21 cellular contexts compared by ENCODE assay signal in genomic region chr16:3866703-3867431, GRCh38. TPM values are rescaled to one million over a fixed set of nuclear protein-coding genes. Genes with fewer than 3 reads are reported as not detected.
DNase-seq lines count a peak whose midpoint lies in the region; ATAC-seq, FAIRE-seq and TF ChIP-seq lines count a peak whose summit lies in the region.
"Had no signal": no experiment of that assay in that cellular context is flagged by ENCODE, and none has a peak within 500 bp of the region (broad histone marks: within the 10 kb centered on the region; RNA-seq: fewer than 3 reads in every experiment).

No MANE protein-coding gene starts in this region.

- no peak overlapping the region for H3K9ac ChIP-seq in K562 (ENCODE audit: insufficient read depth in 1 of 2, low read depth in 2 of 2, low read length in 2 of 2)

- no peak for TF ChIP-seq RAD21 in K562 (CRISPR knock-in tag; conservative IDR thresholded peaks at IDR 0.05 in 1 of 2, IDR thresholded peaks at IDR 0.05 in 1 of 2)

- TF ChIP-seq EP300 in K562 (IDR thresholded peaks at IDR 0.05; ENCODE audit: low read length), result no peak

- in situ Hi-C loops in K562 (cut with MboI), result no loop called here

- WGBS in K562 (ENCODE audit: insufficient coverage, low coverage, missing lambda C conversion rate), result 80% methylated on average over 4 of the region's 4 CpGs
- 85% methylated on average over 4 of the region's 4 CpGs for WGBS in prostate gland

- H3K36me3 ChIP-seq in CD8-positive, alpha-beta memory T cell (ENCODE audit: insufficient read depth, low read length), result no peaks in the 10 kb centered on the region
- H3K36me3 ChIP-seq in K562 (ENCODE audit: control insufficient read depth, insufficient read depth, low read length), result no peaks in the 10 kb centered on the region
- H3K36me3 ChIP-seq in prostate gland, result no peaks in the 10 kb centered on the region

- H3K79me2 ChIP-seq in K562 (ENCODE audit: control insufficient read depth, insufficient read depth, low read length), result peaks cover 100% of the 10 kb centered on the region

- no peak for DNase-seq in activated naive CD4-positive, alpha-beta T cell treated with anti-CD3 and anti-CD28 coated beads, Interleukin-2, amount 50 U/mL, for 16 hours
- no peak for DNase-seq in CD8-positive, alpha-beta memory T cell
- DNase-seq in K562 (ENCODE audit: extremely low read depth in 1 of 4, low spot score in 3 of 4), result no peak
- no peak for DNase-seq in osteocyte (ENCODE audit: extremely low spot score, unreplicated experiment)
- no peak for DNase-seq in mesothelial cell of epicardium (ENCODE audit: low spot score in 2 of 2, unreplicated experiment in 2 of 2)
- DNase-seq in prostate gland (ENCODE audit: low spot score), result no peak
- DNase-seq in CD14-positive monocyte (ENCODE audit: low spot score), result no peak
- DNase-seq: DND-41, H9, KG1, NCI-H1417 treated with DMSO at 0.1 percent for 48 hours, NCI-H2029, NCI-H2171, NCI-H446 treated with DMSO at 0.1 percent for 48 hours, OCI-M1, SHP77 treated with DMSO at 0.1 percent for 48 hours had no signal

- no peak overlapping the region for H3K27ac ChIP-seq in CD8-positive, alpha-beta memory T cell (ENCODE audit: low read depth, low read length)
- H3K27ac ChIP-seq in K562 (ENCODE audit: extremely low read depth, low read depth, low read length), result no peak overlapping the region
- H3K27ac ChIP-seq in prostate gland, result no peak overlapping the region
- H3K27ac ChIP-seq: C4-2B, HL-60 had no signal

- H4K20me1 ChIP-seq in K562 (replicated peaks; ENCODE audit: control insufficient read depth, insufficient read depth, low read length), result peaks cover 33% of the 10 kb centered on the region

- no peaks in the 10 kb centered on the region for H3K9me3 ChIP-seq in CD8-positive, alpha-beta memory T cell (ENCODE audit: low read length)
- H3K9me3 ChIP-seq in K562 (replicated peaks; ENCODE audit: control insufficient read depth, insufficient read depth, low read depth, low read length), result no peaks in the 10 kb centered on the region
- no peaks in the 10 kb centered on the region for H3K9me3 ChIP-seq in prostate gland

- TF ChIP-seq POLR2A in K562 (conservative IDR thresholded peaks at IDR 0.05) (no peak), prostate gland (IDR thresholded peaks at IDR 0.05) (no peak)

- peaks cover 87% of the 10 kb centered on the region for H3K4me1 ChIP-seq in CD8-positive, alpha-beta memory T cell (ENCODE audit: insufficient read depth, low read length)
- peaks cover 30 to 33% of the 10 kb centered on the region in 2 experiments for H3K4me1 ChIP-seq in K562 (replicated peaks in 1 of 2; ENCODE audit: control insufficient read depth in 2 of 2, insufficient read depth in 2 of 2, low read length in 2 of 2)
- peaks cover 18% of the 10 kb centered on the region for H3K4me1 ChIP-seq in prostate gland (replicated peaks)

- H3K9me1 ChIP-seq in K562 (ENCODE audit: control insufficient read depth, insufficient read depth, low read length), result peaks cover 5% of the 10 kb centered on the region

- no peaks in the 10 kb centered on the region for H3K27me3 ChIP-seq in CD8-positive, alpha-beta memory T cell (ENCODE audit: insufficient read depth, low read length, poor library complexity, severe bottlenecking)
- H3K27me3 ChIP-seq in K562 (ENCODE audit: control insufficient read depth in 2 of 2, insufficient read depth in 2 of 2, low read length in 2 of 2) (no peaks in the 10 kb centered on the region), prostate gland (replicated peaks; ENCODE audit: insufficient read depth) (no peaks in the 10 kb centered on the region)

- H3K4me3 Mint-ChIP-seq in activated naive CD4-positive, alpha-beta T cell treated with anti-CD3 and anti-CD28 coated beads, Interleukin-2, amount 50 U/mL, for 24 hours, result no peak overlapping the region
- H3K4me3 Mint-ChIP-seq in CD8-positive, alpha-beta memory T cell, result peak overlapping the region in 2 of 7 donors; percentile 1 to 5
- H3K4me3 Mint-ChIP-seq in osteocyte (ENCODE audit: unreplicated experiment) (no peak overlapping the region), mesothelial cell of epicardium (no peak overlapping the region), CD14-positive monocyte (no peak overlapping the region)
- H3K4me3 Mint-ChIP-seq: H9 had no signal

- H3K36me3 Mint-ChIP-seq in activated naive CD4-positive, alpha-beta T cell treated with anti-CD3 and anti-CD28 coated beads, Interleukin-2, amount 50 U/mL, for 24 hours, result no peaks in the 10 kb centered on the region
- peaks cover 0 to 9% (median 6%) of the 10 kb centered on the region in 3 donors for H3K36me3 Mint-ChIP-seq in CD8-positive, alpha-beta memory T cell
- no peaks in the 10 kb centered on the region for H3K36me3 Mint-ChIP-seq in osteocyte (ENCODE audit: unreplicated experiment)
- H3K36me3 Mint-ChIP-seq in mesothelial cell of epicardium, result no peaks in the 10 kb centered on the region
- H3K36me3 Mint-ChIP-seq in CD14-positive monocyte, result peaks cover 12 to 19% of the 10 kb centered on the region in 2 donors

- no peaks in the 10 kb centered on the region for H3K9me3 Mint-ChIP-seq in activated naive CD4-positive, alpha-beta T cell treated with anti-CD3 and anti-CD28 coated beads, Interleukin-2, amount 50 U/mL, for 24 hours
- no peaks in the 10 kb centered on the region for H3K9me3 Mint-ChIP-seq in CD8-positive, alpha-beta memory T cell
- no peaks in the 10 kb centered on the region for H3K9me3 Mint-ChIP-seq in osteocyte (ENCODE audit: unreplicated experiment)
- no peaks in the 10 kb centered on the region for H3K9me3 Mint-ChIP-seq in mesothelial cell of epicardium
- H3K9me3 Mint-ChIP-seq in CD14-positive monocyte, result peaks cover 0 to 2% (median 0%) of the 10 kb centered on the region in 7 donors
- H3K9me3 Mint-ChIP-seq: H9 had no signal

- no TSS peak for BruUV-seq in K562 (replicated peaks; lab: Mats Ljungman, UMichigan)

- peak overlapping the region; percentile 36 for H3K27ac Mint-ChIP-seq in activated naive CD4-positive, alpha-beta T cell treated with anti-CD3 and anti-CD28 coated beads, Interleukin-2, amount 50 U/mL, for 24 hours
- peak overlapping the region in 5 of 8 donors; percentile 3 to 50 (median 45) for H3K27ac Mint-ChIP-seq in CD8-positive, alpha-beta memory T cell
- H3K27ac Mint-ChIP-seq in osteocyte (ENCODE audit: unreplicated experiment) (peak overlapping the region; percentile 36), mesothelial cell of epicardium (no peak overlapping the region), CD14-positive monocyte (peak overlapping the region in 2 of 7 donors; percentile 42 to 53)

- no peak overlapping the region for H2AFZ ChIP-seq in K562 (ENCODE audit: low read depth, low read length)

- TF ChIP-seq CTCF in K562 (IDR thresholded peaks at IDR 0.05 in 2 of 3, conservative IDR thresholded peaks at IDR 0.05 in 1 of 3; ENCODE audit: insufficient read depth in 2 of 3, low read depth in 1 of 3, low read length in 3 of 3) (no peak), osteocyte (IDR thresholded peaks at IDR 0.05) (no peak), mesothelial cell of epicardium (IDR thresholded peaks at IDR 0.05; ENCODE audit: unreplicated experiment) (no peak), prostate gland (IDR thresholded peaks at IDR 0.05) (no peak), CD14-positive monocyte (IDR thresholded peaks at IDR 0.05) (no peak)

- peaks cover 96% of the 10 kb centered on the region for H3K4me1 Mint-ChIP-seq in activated naive CD4-positive, alpha-beta T cell treated with anti-CD3 and anti-CD28 coated beads, Interleukin-2, amount 50 U/mL, for 24 hours
- peaks cover 88 to 100% (median 96%) of the 10 kb centered on the region in 3 donors for H3K4me1 Mint-ChIP-seq in CD8-positive, alpha-beta memory T cell
- H3K4me1 Mint-ChIP-seq in osteocyte (ENCODE audit: unreplicated experiment) (peaks cover 82% of the 10 kb centered on the region), mesothelial cell of epicardium (peaks cover 47% of the 10 kb centered on the region), CD14-positive monocyte (peaks cover 77% of the 10 kb centered on the region)

- CTCF ChIA-PET in CD8-positive, alpha-beta memory T cell (lab: Charles Lee), result interaction anchor here (1.1 kb wide), 1 partner anchor 9 kb away, joined by 3 read pairs; no protein-coding TSS in a partner anchor
- CTCF ChIA-PET in K562 (lab: Yijun Ruan, JAX; ENCODE audit: low intra/inter-chr PET ratio), result interaction anchor here (0.6 kb wide), 1 partner anchor 19 kb away, joined by 3 read pairs; no protein-coding TSS in a partner anchor

- no peak for FAIRE-seq in K562 (lab: Jason Lieb, UNC)
- FAIRE-seq: A204.1, G401.6 had no signal

- intact Hi-C loops in K562 (cut with micrococcal nuclease) (no loop called here), prostate gland (cut with DNase I) (no loop called here), CD14-positive monocyte (cut with micrococcal nuclease) (no loop called here)

- H3K4me3 ChIP-seq in CD8-positive, alpha-beta memory T cell (ENCODE audit: low read length), result no peak overlapping the region
- H3K4me3 ChIP-seq in K562, result no peak overlapping the region
- no peak overlapping the region for H3K4me3 ChIP-seq in prostate gland

- no peak overlapping the region for H3K4me2 ChIP-seq in K562 (ENCODE audit: insufficient read depth, low read length)

- no peaks in the 10 kb centered on the region for H3K27me3 Mint-ChIP-seq in activated naive CD4-positive, alpha-beta T cell treated with anti-CD3 and anti-CD28 coated beads, Interleukin-2, amount 50 U/mL, for 24 hours
- H3K27me3 Mint-ChIP-seq in CD8-positive, alpha-beta memory T cell, result no peaks in the 10 kb centered on the region
- H3K27me3 Mint-ChIP-seq in osteocyte (ENCODE audit: unreplicated experiment) (no peaks in the 10 kb centered on the region), mesothelial cell of epicardium (ENCODE audit: low read depth) (no peaks in the 10 kb centered on the region), CD14-positive monocyte (ENCODE audit: low read depth in 3 of 3) (peaks cover 0 to 2% (median 2%) of the 10 kb centered on the region in 3 donors)

- no peak for ATAC-seq in K562

- POLR2A ChIA-PET in CD8-positive, alpha-beta memory T cell (lab: Charles Lee), result no interaction called here
- POLR2A ChIA-PET in K562 (lab: Yijun Ruan, JAX), result interaction anchor here (0.9 to 7.7 kb wide), 7 partner anchors 9 to 402 kb away, joined by 3 to 86 read pairs (median 4); no protein-coding TSS in a partner anchor

RNA-seq across cellular contexts. Expression of gene CREBBP, which starts 13.6 kb away (rescaled TPM):
- total RNA-seq in CD8-positive, alpha-beta memory T cell, result 10 to 100 TPM; 48.8 to 51.1 TPM
- polyA plus RNA-seq in CD8-positive, alpha-beta memory T cell, result 15.5 TPM
- total RNA-seq in K562 (2011; cell fraction: chromatin; rRNA removed; ENCODE audit: low replicate concordance), result 118 and 129 TPM in 2 replicates
- 52.7 and 61.3 TPM in 2 replicates for total RNA-seq in K562 (2011; cell fraction: nucleolus; rRNA removed)
- 58.0 and 84.6 TPM in 2 replicates for total RNA-seq in K562 (2011; cell fraction: nucleoplasm; rRNA removed)
- total RNA-seq in K562 (2014; rRNA removed) (9.4 and 9.7 TPM in 2 replicates), K562 (2014; rRNA removed; fragmentation: Illumina TruSeq; extraction: Trizol) (5.6 and 8.9 TPM in 2 replicates), K562 (2015; rRNA removed; fragmentation: Illumina TruSeq; extraction: Trizol) (5.4 and 6.3 TPM in 2 replicates), K562 (2021) (22.3 and 24.8 TPM in 2 replicates), osteocyte (107 and 109 TPM in 2 replicates), mesothelial cell of epicardium (141 to 151 TPM (median 148 TPM) in 3 replicates), prostate gland (100 to 1,000 TPM in 1 of 2 donors, 10 to 100 TPM in 1; 82.2 to 143 TPM)
- polyA plus RNA-seq in K562 (2011; rRNA removed) (2.6 and 4.1 TPM in 2 replicates), K562 (2014; fragmentation: Illumina TruSeq; extraction: Trizol) (13.2 and 13.8 TPM in 2 replicates), K562 (2014; fragmentation: Nextera tagmentation; extraction: Ambion mirVana) (1 to 10 TPM in 1 of 2 experiments, under 1 TPM in 1; 0.70 to 2.5 TPM), K562 (2014; rRNA removed) (6.8 and 7.4 TPM in 2 replicates), CD14-positive monocyte (1 to 10 TPM; 2.1 to 6.2 TPM)
- 2.6 and 2.8 TPM in 2 replicates for polyA plus RNA-seq in K562 (2011; cell fraction: cytosol; rRNA removed)
- polyA plus RNA-seq in K562 (2011; cell fraction: nucleus; rRNA removed), result 12.7 and 15.9 TPM in 2 replicates
- polyA plus RNA-seq in K562 (2012), result 8.9 and 10.8 TPM in 2 replicates
- polyA minus RNA-seq in K562 (2011; rRNA and poly(A)+ RNA removed), result 9.9 and 15.2 TPM in 2 replicates
- 20.4 and 22.6 TPM in 2 replicates for polyA minus RNA-seq in K562 (2011; cell fraction: cytosol; rRNA and poly(A)+ RNA removed)
- 16.2 and 23.5 TPM in 2 replicates for polyA minus RNA-seq in K562 (2011; cell fraction: nucleus; rRNA and poly(A)+ RNA removed)
